In the genomic region with DNA sequence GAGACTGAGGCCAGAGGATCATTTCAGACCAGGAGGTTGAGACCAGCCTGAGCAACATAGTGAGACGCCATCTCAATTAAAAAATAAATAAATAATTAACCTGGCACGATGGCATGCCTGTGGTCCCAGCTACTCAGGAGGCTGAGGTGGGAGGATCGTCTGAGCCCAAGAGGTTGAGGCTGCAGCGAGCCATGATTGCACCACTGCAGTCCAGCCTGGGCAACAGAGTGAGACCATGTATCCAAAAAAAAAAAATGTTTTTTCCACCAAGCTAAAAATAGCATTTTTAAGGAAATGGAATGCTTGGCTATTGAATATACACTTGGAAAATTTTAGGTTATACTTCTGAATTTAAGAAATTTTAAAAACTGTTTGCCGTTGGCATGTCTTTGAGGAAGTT, we compare ENCODE assay signal across 25 cellular contexts. TPM values are rescaled to one million over a fixed set of nuclear protein-coding genes. Genes with fewer than 3 reads are reported as not detected.
A peak's percentile ranks its signal among the peaks of the same experiment; 100 is the strongest.
DNase-seq lines count a peak whose midpoint lies in the region; ATAC-seq and TF ChIP-seq lines count a peak whose summit lies in the region.
"Had no signal": no experiment of that assay in that cellular context is flagged by ENCODE, and none has a peak within 500 bp of the region (broad histone marks: within the 10 kb centered on the region; RNA-seq: fewer than 3 reads in every experiment).

No MANE protein-coding gene starts in this region.

- no peaks in the 10 kb centered on the region for H3K9me2 ChIP-seq in SK-N-SH

- peaks cover 27% of the 10 kb centered on the region for H3F3A ChIP-seq in SK-N-SH (replicated peaks; ENCODE audit: insufficient read depth)

- H3K36me3 ChIP-seq in SK-N-SH (replicated peaks in 1 of 2; ENCODE audit: control insufficient read depth in 1 of 2, insufficient read depth in 2 of 2, low read length in 1 of 2), result peaks cover 26 to 45% of the 10 kb centered on the region in 2 experiments
- H3K36me3 ChIP-seq in CD8-positive, alpha-beta T cell (ENCODE audit: insufficient read depth, low read length), result no peaks in the 10 kb centered on the region
- H3K36me3 ChIP-seq: gastrocnemius medialis had no signal

- no peak overlapping the region for H2AFZ ChIP-seq in SK-N-SH (ENCODE audit: low read depth)
- H2AFZ ChIP-seq: GM23248 had no signal

- CTCF ChIA-PET in SK-N-SH (lab: Yijun Ruan, JAX), result interaction anchor here (1.2 to 1.6 kb wide), 2 partner anchors 13 to 38 kb away, joined by 3 to 9 read pairs; no protein-coding TSS in a partner anchor
- CTCF ChIA-PET in CD8-positive, alpha-beta T cell (lab: Charles Lee), result interaction anchor here (0.7 to 4.6 kb wide), 4 partner anchors 9 to 38 kb away, joined by 3 to 25 read pairs (median 4); no protein-coding TSS in a partner anchor
- CTCF ChIA-PET in WTC11 (lab: Charles Lee), result interaction anchor here (2.1 kb wide), 1 partner anchor 38 kb away, joined by 6 read pairs; no protein-coding TSS in a partner anchor

- H3K9me3 ChIP-seq in SK-N-SH, result no peaks in the 10 kb centered on the region
- no peaks in the 10 kb centered on the region for H3K9me3 ChIP-seq in CD8-positive, alpha-beta T cell (ENCODE audit: low read length)
- H3K9me3 ChIP-seq: gastrocnemius medialis, SJCRH30 had no signal

- no peak overlapping the region for H3K9ac ChIP-seq in SK-N-SH
- H3K9ac ChIP-seq: GM23248 had no signal

- TF ChIP-seq CTCF in SK-N-SH (IDR thresholded peaks at IDR 0.05), result no peak
- TF ChIP-seq CTCF in CD8-positive, alpha-beta T cell (IDR thresholded peaks at IDR 0.05), result no peak
- no peak for TF ChIP-seq CTCF in WTC11 (IDR thresholded peaks at IDR 0.05)
- no peak for TF ChIP-seq CTCF in mesothelial cell of epicardium (IDR thresholded peaks at IDR 0.05; ENCODE audit: unreplicated experiment)

- peaks cover 61% of the 10 kb centered on the region for H3K4me1 Mint-ChIP-seq in CD8-positive, alpha-beta T cell (ENCODE audit: low read depth)
- H3K4me1 Mint-ChIP-seq in WTC11, result peaks cover 7% of the 10 kb centered on the region
- H3K4me1 Mint-ChIP-seq in mesothelial cell of epicardium, result peaks cover 10% of the 10 kb centered on the region

- no peaks in the 10 kb centered on the region for H3K27me3 Mint-ChIP-seq in CD8-positive, alpha-beta T cell (ENCODE audit: low read depth)
- H3K27me3 Mint-ChIP-seq in WTC11 (ENCODE audit: low read depth) (no peaks in the 10 kb centered on the region), mesothelial cell of epicardium (ENCODE audit: low read depth) (no peaks in the 10 kb centered on the region)

- H3K4me3 ChIP-seq in SK-N-SH (ENCODE audit: low read depth in 2 of 2, low read length in 1 of 2), result no peak overlapping the region
- H3K4me3 ChIP-seq in CD8-positive, alpha-beta T cell (ENCODE audit: low read depth, low read length), result no peak overlapping the region
- H3K4me3 ChIP-seq: dorsolateral prefrontal cortex, gastrocnemius medialis, GM23248, lung, SJCRH30 had no signal

- no peak for ATAC-seq in SK-N-SH treated with all-trans-retinoic acid at 6 μM for 48 hours
- no peak for ATAC-seq in CD8-positive, alpha-beta T cell
- ATAC-seq in WTC11, result no peak
- no peak for ATAC-seq in HG02571 (IDR thresholded peaks at IDR 0.05; ENCODE audit: unreplicated experiment)
- ATAC-seq: activated naive CD4-positive, alpha-beta T cell treated with anti-CD3 and anti-CD28 coated beads, Interleukin-2, amount 50 U/mL, for 72 hours; gastrocnemius medialis; naive thymus-derived CD8-positive, alpha-beta T cell had no signal

- peak overlapping the region; percentile 84 for H3K27ac Mint-ChIP-seq in CD8-positive, alpha-beta T cell
- H3K27ac Mint-ChIP-seq in WTC11 (no peak overlapping the region), mesothelial cell of epicardium (peak overlapping the region; percentile 0)
- H3K27ac Mint-ChIP-seq: stimulated activated naive B cell treated with anti-CD40 and anti-IgM and Interleukin-4, amounts not matched to agents 10 μg/mL and 1 μg/mL and 100 μg/mL, for 72 hours had no signal

- peaks cover 3% of the 10 kb centered on the region; the same call in 1 of the 2 replicates for H4K20me1 ChIP-seq in SK-N-SH (ENCODE audit: insufficient read depth)

- H3K36me3 Mint-ChIP-seq in CD8-positive, alpha-beta T cell, result no peaks in the 10 kb centered on the region
- peaks cover 12% of the 10 kb centered on the region; the same call in 1 of the 2 replicates for H3K36me3 Mint-ChIP-seq in WTC11
- peaks cover 20% of the 10 kb centered on the region for H3K36me3 Mint-ChIP-seq in mesothelial cell of epicardium
- H3K36me3 Mint-ChIP-seq: activated naive CD4-positive, alpha-beta T cell treated with anti-CD3 and anti-CD28 coated beads, Interleukin-2, amount 50 U/mL, for 72 hours; naive thymus-derived CD8-positive, alpha-beta T cell; stimulated activated naive B cell treated with anti-CD40 and anti-IgM and Interleukin-4, amounts not matched to agents 10 μg/mL and 1 μg/mL and 100 μg/mL, for 72 hours had no signal

- peak overlapping the region; percentile 43 to 83; a peak in 2 of 4 replicates for H3K27ac ChIP-seq in SK-N-SH (ENCODE audit: low read depth in 2 of 2, low read length in 1 of 2)
- H3K27ac ChIP-seq in CD8-positive, alpha-beta T cell (ENCODE audit: low read depth, low read length), result no peak overlapping the region
- H3K27ac ChIP-seq: 22Rv1, dorsolateral prefrontal cortex, GM23248, SJCRH30 had no signal

- peaks cover 3 to 17% of the 10 kb centered on the region in 2 experiments for H3K4me1 ChIP-seq in SK-N-SH (ENCODE audit: control insufficient read depth in 1 of 2, insufficient read depth in 2 of 2, low read depth in 1 of 2, low read length in 1 of 2)
- peaks cover 31% of the 10 kb centered on the region for H3K4me1 ChIP-seq in CD8-positive, alpha-beta T cell (ENCODE audit: insufficient read depth, low read length)

- POLR2A ChIA-PET in SK-N-SH (lab: Yijun Ruan, JAX) (no interaction called here), WTC11 (lab: Charles Lee) (no interaction called here)
- POLR2A ChIA-PET in CD8-positive, alpha-beta T cell (lab: Charles Lee), result interaction anchor here (1.1 to 2.5 kb wide), 3 partner anchors 19 to 38 kb away, joined by 4 to 6 read pairs (median 5); no protein-coding TSS in a partner anchor

- no peak overlapping the region for H3K4me2 ChIP-seq in SK-N-SH

- peaks cover 37% of the 10 kb centered on the region for H3K79me2 ChIP-seq in SK-N-SH (ENCODE audit: insufficient read depth)

- H3K4me3 Mint-ChIP-seq in CD8-positive, alpha-beta T cell, result no peak overlapping the region
- no peak overlapping the region for H3K4me3 Mint-ChIP-seq in WTC11
- H3K4me3 Mint-ChIP-seq in mesothelial cell of epicardium, result no peak overlapping the region
- H3K4me3 Mint-ChIP-seq: stimulated activated naive B cell treated with anti-CD40 and anti-IgM and Interleukin-4, amounts not matched to agents 10 μg/mL and 1 μg/mL and 100 μg/mL, for 72 hours had no signal

- no peaks in the 10 kb centered on the region for H3K9me3 Mint-ChIP-seq in CD8-positive, alpha-beta T cell
- H3K9me3 Mint-ChIP-seq in WTC11, result no peaks in the 10 kb centered on the region
- no peaks in the 10 kb centered on the region for H3K9me3 Mint-ChIP-seq in mesothelial cell of epicardium
- H3K9me3 Mint-ChIP-seq: activated naive CD4-positive, alpha-beta T cell treated with anti-CD3 and anti-CD28 coated beads, Interleukin-2, amount 50 U/mL, for 72 hours; stimulated activated naive B cell treated with anti-CD40 and anti-IgM and Interleukin-4, amounts not matched to agents 10 μg/mL and 1 μg/mL and 100 μg/mL, for 72 hours had no signal

- DNase-seq in SK-N-SH, result no peak
- no peak for DNase-seq in CD8-positive, alpha-beta T cell
- DNase-seq in WTC11 (ENCODE audit: low spot score), result no peak
- DNase-seq in mesothelial cell of epicardium (ENCODE audit: low spot score in 2 of 2, unreplicated experiment in 2 of 2), result no peak
- no peak for DNase-seq in NOMO-1 treated with dmso at 0.1 percent for 144 hours (lab: John Stamatoyannopoulos, UW; ENCODE audit: unreplicated experiment)
- DNase-seq in activated CD4-positive, alpha-beta T cell treated with anti-CD3 and anti-CD28 coated beads for 4 hours, result no peak
- DNase-seq: amygdala; C1 segment of cervical spinal cord; Calu3; DMS79; dorsolateral prefrontal cortex; gastrocnemius medialis; GM23248; naive thymus-derived CD8-positive, alpha-beta T cell; NCI-H1048; NCI-H1694 treated with DMSO at 0.1 percent for 48 hours; NCI-H446 treated with DMSO at 0.1 percent for 48 hours; NCI-H82; stimulated activated naive B cell treated with anti-CD40 and anti-IgM and Interleukin-4, amounts not matched to agents 10 μg/mL and 1 μg/mL and 100 μg/mL, for 72 hours had no signal

- intact Hi-C loops in CD8-positive, alpha-beta T cell (cut with DNase I, micrococcal nuclease), result loop anchor here (5.0 to 10.0 kb wide), 2 partner anchors 36 to 412 kb away; no protein-coding TSS in a partner anchor

- no peak for TF ChIP-seq RAD21 in SK-N-SH (IDR thresholded peaks at IDR 0.05; ENCODE audit: low read length)

- WGBS in SK-N-SH (ENCODE audit: low lambda C conversion rate), result 91% methylated on average over 5 of the region's 5 CpGs

- TF ChIP-seq EP300 in SK-N-SH (IDR thresholded peaks at IDR 0.05; ENCODE audit: borderline replicate concordance in 1 of 2, low read depth in 1 of 2, low read length in 1 of 2), result no peak

- no peaks in the 10 kb centered on the region for H3K27me3 ChIP-seq in SK-N-SH (ENCODE audit: insufficient read depth)
- no peaks in the 10 kb centered on the region for H3K27me3 ChIP-seq in CD8-positive, alpha-beta T cell (ENCODE audit: insufficient read depth, low read length)
- H3K27me3 ChIP-seq: gastrocnemius medialis, SJCRH30 had no signal

TF ChIP-seq in SK-N-SH, 30 proteins besides CTCF, POLR2A, EP300 and RAD21:
- TF ChIP-seq SIN3A (IDR thresholded peaks at IDR 0.05; ENCODE audit: borderline replicate concordance, low read depth, low read length) (peak; percentile 10; the same call in 1 of the 2 replicates), FOXJ3 (CRISPR knock-in tag; IDR thresholded peaks at IDR 0.05) (no peak), FOSL2 (IDR thresholded peaks at IDR 0.05; ENCODE audit: borderline replicate concordance, low read depth) (no peak)
TF ChIP-seq in SK-N-SH: peak in this region for 1.

TF ChIP-seq in SK-N-SH treated with all-trans-retinoic acid at 6 μM for 48 hours, 23 proteins besides CTCF, POLR2A, EP300 and RAD21 (continues in another document):
- TF ChIP-seq ISL1 (CRISPR knock-in tag; IDR thresholded peaks at IDR 0.05) (no peak), CSDC2 (CRISPR knock-in tag; IDR thresholded peaks at IDR 0.05) (no peak)

TF ChIP-seq in WTC11, 78 proteins besides CTCF, POLR2A, EP300 and RAD21 (continues in another document):
- no peak for TF ChIP-seq ZNF232 (CRISPR knock-in tag; IDR thresholded peaks at IDR 0.05)

RNA-seq across cellular contexts. Expression of a gene that starts 20.8 kb away (rescaled TPM):
- polyA plus RNA-seq in SK-N-SH (2012; rRNA removed), result 212 and 301 TPM in 2 replicates
- polyA plus RNA-seq in SK-N-SH (2012; cell fraction: cytosol; rRNA removed), result 237 and 260 TPM in 2 replicates
- 68.3 and 126 TPM in 2 replicates for polyA plus RNA-seq in SK-N-SH (2012; cell fraction: nucleus; rRNA removed)
- 10 to 100 TPM; 10.7 to 12.7 TPM for total RNA-seq in CD8-positive, alpha-beta T cell
- 18.4 to 19.8 TPM (median 19.0 TPM) in 3 replicates for total RNA-seq in WTC11 (2021)
- total RNA-seq in mesothelial cell of epicardium, result 34.4 to 35.8 TPM (median 34.4 TPM) in 3 replicates
